ENCODE assay signal across 20 cellular contexts in genomic region chr2:109117780-109118179, GRCh38.
"Had no signal": no experiment of that assay in that cellular context is flagged by ENCODE, and none has a peak within 500 bp of the region (broad histone marks: within the 10 kb centered on the region; RNA-seq: fewer than 3 reads in every experiment).

No MANE protein-coding gene starts in this region.

- H3K4me3 ChIP-seq: esophagus squamous epithelium, heart left ventricle, mucosa of descending colon, sigmoid colon, skin epidermis, testis, tibial nerve had no signal

- DNase-seq: cerebellar nuclear complex; effector memory CD8-positive, alpha-beta T cell; esophagus squamous epithelium; foreskin keratinocyte; heart left ventricle; hypothalamus; kidney glomerular epithelial cell; mucosa of descending colon; sigmoid colon; stimulated activated CD4-positive, alpha-beta T cell treated with anti-CD3 and anti-CD28 coated beads, Interleukin-2, amount 100 ng/mL, for 24 hours; stimulated activated CD4-positive, alpha-beta T cell treated with anti-CD3 and anti-CD28 coated beads, Interleukin-4, amount 100 ng/mL, for 4 hours; stimulated activated naive B cell treated with anti-CD40 and anti-IgM and Interleukin-4, amounts not matched to agents 10 μg/mL and 1 μg/mL and 100 μg/mL, for 72 hours; stimulated activated naive CD8-positive, alpha-beta T cell treated with anti-CD3 and anti-CD28 coated beads, Interleukin-15, amount 100 ng/mL, for 72 hours; testis had no signal

- H3K9me3 ChIP-seq: esophagus squamous epithelium, heart left ventricle, mucosa of descending colon, sigmoid colon, testis had no signal

- H3K27ac ChIP-seq: esophagus squamous epithelium, foreskin keratinocyte, heart left ventricle, sigmoid colon, skin epidermis, testis, tibial nerve had no signal

- FAIRE-seq: colon, islet of Langerhans had no signal

- H3K4me3 Mint-ChIP-seq: dendritic cell treated with granulocyte-macrophage colony-stimulating factor and Interleukin-4, amounts not matched to agents 40 ng/mL and 50 ng/mL, for 4 days; effector memory CD8-positive, alpha-beta T cell; natural killer cell treated with Interleukin-12 subunit alpha and Interleukin-12 subunit beta and Interleukin-15 and Interleukin-18, amount 100 ng/mL, for 72 hours; stimulated activated naive B cell treated with anti-CD40 and anti-IgM and Interleukin-4, amounts not matched to agents 10 μg/mL and 1 μg/mL and 100 μg/mL, for 72 hours; stimulated activated naive CD8-positive, alpha-beta T cell treated with anti-CD3 and anti-CD28 coated beads, Interleukin-15, amount 100 ng/mL, for 72 hours had no signal

- H3K36me3 ChIP-seq: esophagus squamous epithelium, heart left ventricle, sigmoid colon, tibial nerve had no signal

- H3K27me3 ChIP-seq: sigmoid colon, testis, tibial nerve had no signal

- H3K4me1 Mint-ChIP-seq: stimulated activated naive B cell treated with anti-CD40 and anti-IgM and Interleukin-4, amounts not matched to agents 10 μg/mL and 1 μg/mL and 100 μg/mL, for 72 hours had no signal

- H3K9me3 Mint-ChIP-seq: effector memory CD8-positive, alpha-beta T cell; natural killer cell treated with Interleukin-12 subunit alpha and Interleukin-12 subunit beta and Interleukin-15 and Interleukin-18, amount 100 ng/mL, for 72 hours; stimulated activated naive B cell treated with anti-CD40 and anti-IgM and Interleukin-4, amounts not matched to agents 10 μg/mL and 1 μg/mL and 100 μg/mL, for 72 hours had no signal

- H3K27me3 Mint-ChIP-seq: stimulated activated naive CD8-positive, alpha-beta T cell treated with anti-CD3 and anti-CD28 coated beads, Interleukin-15, amount 100 ng/mL, for 72 hours had no signal

- H3K36me3 Mint-ChIP-seq: natural killer cell treated with Interleukin-12 subunit alpha and Interleukin-12 subunit beta and Interleukin-15 and Interleukin-18, amount 100 ng/mL, for 72 hours; stimulated activated naive B cell treated with anti-CD40 and anti-IgM and Interleukin-4, amounts not matched to agents 10 μg/mL and 1 μg/mL and 100 μg/mL, for 72 hours had no signal

- ATAC-seq: effector memory CD8-positive, alpha-beta T cell; foreskin keratinocyte; heart left ventricle; mucosa of descending colon; natural killer cell treated with Interleukin-12 subunit alpha and Interleukin-12 subunit beta and Interleukin-15 and Interleukin-18, amount 100 ng/mL, for 72 hours; stimulated activated naive B cell treated with anti-CD40 and anti-IgM and Interleukin-4, amounts not matched to agents 10 μg/mL and 1 μg/mL and 100 μg/mL, for 72 hours; stimulated activated naive CD8-positive, alpha-beta T cell treated with anti-CD3 and anti-CD28 coated beads, Interleukin-15, amount 100 ng/mL, for 72 hours had no signal

- H3K27ac Mint-ChIP-seq: dendritic cell treated with granulocyte-macrophage colony-stimulating factor and Interleukin-4, amounts not matched to agents 40 ng/mL and 50 ng/mL, for 4 days; effector memory CD8-positive, alpha-beta T cell; natural killer cell treated with Interleukin-12 subunit alpha and Interleukin-12 subunit beta and Interleukin-15 and Interleukin-18, amount 100 ng/mL, for 72 hours; stimulated activated naive B cell treated with anti-CD40 and anti-IgM and Interleukin-4, amounts not matched to agents 10 μg/mL and 1 μg/mL and 100 μg/mL, for 72 hours; stimulated activated naive CD8-positive, alpha-beta T cell treated with anti-CD3 and anti-CD28 coated beads, Interleukin-15, amount 100 ng/mL, for 72 hours had no signal

- H3K4me1 ChIP-seq: esophagus squamous epithelium, foreskin keratinocyte, heart left ventricle, sigmoid colon, testis, tibial nerve had no signal
